ENCODE assay signal across 22 cellular contexts in genomic region chr9:107833295-107833694, GRCh38.
DNase-seq lines count a peak whose midpoint lies in the region; ATAC-seq and TF ChIP-seq lines count a peak whose summit lies in the region.
"Had no signal": no experiment of that assay in that cellular context is flagged by ENCODE, and none has a peak within 500 bp of the region (broad histone marks: within the 10 kb centered on the region; RNA-seq: fewer than 3 reads in every experiment).

No MANE protein-coding gene starts in this region.

- TF ChIP-seq POLR2A in gastroesophageal sphincter (IDR thresholded peaks at IDR 0.05) = no peak
- no peak for TF ChIP-seq POLR2A in gastrocnemius medialis (IDR thresholded peaks at IDR 0.05)

- 67 to 100% methylated on average over 2 to 3 of the region's 4 CpGs for WGBS in gastroesophageal sphincter (ENCODE audit: low coverage in 1 of 2), 2 donors

- H3K9me3 ChIP-seq in gastroesophageal sphincter (no peaks in the 10 kb centered on the region), gastrocnemius medialis (no peaks in the 10 kb centered on the region), neural progenitor cell (ENCODE audit: low read depth) (no peaks in the 10 kb centered on the region)
- H3K9me3 ChIP-seq: Caco-2 had no signal

- in situ Hi-C loops in gastrocnemius medialis (cut with MboI; ENCODE audit: low sequenced_read_pairs in 4 of 4) = no loop called here

- no peaks in the 10 kb centered on the region for H3K4me1 ChIP-seq in gastroesophageal sphincter
- no peaks in the 10 kb centered on the region for H3K4me1 ChIP-seq in gastrocnemius medialis
- H3K4me1 ChIP-seq in neural progenitor cell = no peaks in the 10 kb centered on the region
- H3K4me1 ChIP-seq: A549, Caco-2 had no signal

- no peak overlapping the region for H2AFZ ChIP-seq in neural progenitor cell (replicated peaks)

- H3K79me2 ChIP-seq in neural progenitor cell (ENCODE audit: low read depth) = no peaks in the 10 kb centered on the region

- ATAC-seq in gastroesophageal sphincter = peak; percentile 90
- peak; percentile 51 to 62 for ATAC-seq in gastrocnemius medialis
- no peak for ATAC-seq in GM21515 (IDR thresholded peaks at IDR 0.05; ENCODE audit: unreplicated experiment)
- ATAC-seq: A549, HCT116, K562, PC-3 had no signal

- H3K4me3 ChIP-seq in AG10803 (ENCODE audit: low read length) (no peak overlapping the region), epithelial cell of esophagus (ENCODE audit: low read length) (no peak overlapping the region), gastroesophageal sphincter (no peak overlapping the region), gastrocnemius medialis (no peak overlapping the region), neural progenitor cell (no peak overlapping the region)
- H3K4me3 ChIP-seq: A549, K562 had no signal

- H3K36me3 ChIP-seq in gastroesophageal sphincter (no peaks in the 10 kb centered on the region), gastrocnemius medialis (no peaks in the 10 kb centered on the region), neural progenitor cell (no peaks in the 10 kb centered on the region)

- no peaks in the 10 kb centered on the region for H3K36me3 Mint-ChIP-seq in neural progenitor cell
- H3K36me3 Mint-ChIP-seq in activated CD4-positive, alpha-beta T cell treated with anti-CD3 and anti-CD28 coated beads, Interleukin-2, amount 10 ng/mL, durations not matched to agents 24 days and 14 days (ENCODE audit: low read depth) = no peaks in the 10 kb centered on the region

- H3K27ac ChIP-seq in gastroesophageal sphincter = no peak overlapping the region
- H3K27ac ChIP-seq in gastrocnemius medialis = no peak overlapping the region
- H3K27ac ChIP-seq in neural progenitor cell = no peak overlapping the region
- H3K27ac ChIP-seq: A549 had no signal

- H3K4me3 Mint-ChIP-seq in neural progenitor cell = no peak overlapping the region
- no peak overlapping the region for H3K4me3 Mint-ChIP-seq in activated CD4-positive, alpha-beta T cell treated with anti-CD3 and anti-CD28 coated beads, Interleukin-2, amount 10 ng/mL, durations not matched to agents 24 days and 14 days
- H3K4me3 Mint-ChIP-seq: CD14-positive monocyte had no signal

- H3K9ac ChIP-seq in neural progenitor cell = no peak overlapping the region

- no peak overlapping the region for H3K4me2 ChIP-seq in neural progenitor cell
- H3K4me2 ChIP-seq: A549 had no signal

- TF ChIP-seq CTCF in AG10803 (conservative IDR thresholded peaks at IDR 0.05; ENCODE audit: low read length) (no peak), epithelial cell of esophagus (IDR thresholded peaks at IDR 0.05; ENCODE audit: insufficient read depth, low read depth, low read length, missing control alignments) (no peak), gastroesophageal sphincter (IDR thresholded peaks at IDR 0.05) (no peak), gastrocnemius medialis (IDR thresholded peaks at IDR 0.05 in 4 of 5, conservative IDR thresholded peaks at IDR 0.05 in 1 of 5) (no peak), neural progenitor cell (IDR thresholded peaks at IDR 0.05) (no peak)

- H3K27ac Mint-ChIP-seq in neural progenitor cell = no peak overlapping the region
- no peak overlapping the region for H3K27ac Mint-ChIP-seq in activated CD4-positive, alpha-beta T cell treated with anti-CD3 and anti-CD28 coated beads, Interleukin-2, amount 10 ng/mL, durations not matched to agents 24 days and 14 days

- H3K4me1 Mint-ChIP-seq in neural progenitor cell = no peaks in the 10 kb centered on the region
- H3K4me1 Mint-ChIP-seq in activated CD4-positive, alpha-beta T cell treated with anti-CD3 and anti-CD28 coated beads, Interleukin-2, amount 10 ng/mL, durations not matched to agents 24 days and 14 days = no peaks in the 10 kb centered on the region

- peaks cover 6% of the 10 kb centered on the region for H3K27me3 Mint-ChIP-seq in neural progenitor cell (ENCODE audit: insufficient read depth, low read depth)
- no peaks in the 10 kb centered on the region for H3K27me3 Mint-ChIP-seq in activated CD4-positive, alpha-beta T cell treated with anti-CD3 and anti-CD28 coated beads, Interleukin-2, amount 10 ng/mL, durations not matched to agents 24 days and 14 days

- H3K27me3 ChIP-seq in gastroesophageal sphincter (no peaks in the 10 kb centered on the region), gastrocnemius medialis (no peaks in the 10 kb centered on the region), neural progenitor cell (no peaks in the 10 kb centered on the region)

- no peaks in the 10 kb centered on the region for H3F3A ChIP-seq in neural progenitor cell (ENCODE audit: low read depth)

- intact Hi-C loops in gastrocnemius medialis (cut with DNase I; ENCODE audit: low total_unique reads) = no loop called here
- intact Hi-C loops in activated CD4-positive, alpha-beta T cell treated with anti-CD3 and anti-CD28 coated beads, Interleukin-2, amount 10 ng/mL, durations not matched to agents 24 days and 14 days (cut with micrococcal nuclease) = no loop called here

- H3K9me3 Mint-ChIP-seq in neural progenitor cell = no peaks in the 10 kb centered on the region
- H3K9me3 Mint-ChIP-seq in activated CD4-positive, alpha-beta T cell treated with anti-CD3 and anti-CD28 coated beads, Interleukin-2, amount 10 ng/mL, durations not matched to agents 24 days and 14 days = no peaks in the 10 kb centered on the region

- no peak for TF ChIP-seq EP300 in gastroesophageal sphincter (IDR thresholded peaks at IDR 0.05)

- H4K20me1 ChIP-seq in neural progenitor cell (ENCODE audit: low read depth) = no peaks in the 10 kb centered on the region

- DNase-seq in AG10803 (ENCODE audit: low read depth) = peak; percentile 66
- peak; percentile 15 for DNase-seq in epithelial cell of esophagus (ENCODE audit: low read depth)
- DNase-seq in gastrocnemius medialis = no peak
- no peak for DNase-seq in neural progenitor cell (ENCODE audit: low spot score)
- no peak for DNase-seq in activated CD4-positive, alpha-beta T cell treated with anti-CD3 and anti-CD28 coated beads, Interleukin-2, amount 10 ng/mL, durations not matched to agents 24 days and 14 days
- no peak for DNase-seq in NCI-H2171 (lab: John Stamatoyannopoulos, UW)
- DNase-seq: AML-193, Caco-2, DMS153, EL, NCI-H1048, NCI-H146, NCI-H2081, NCI-H510A, NCI-H774, PC-3 had no signal

Comparison
In these comparisons a context has a peak if more than half of its experiments do, and no peak if none do; other contexts are left out.
1. DNase-seq: peak in AG10803 (single experiment) and epithelial cell of esophagus (single experiment); none in gastrocnemius medialis (0 of 2), neural progenitor cell (single experiment), activated CD4-positive, alpha-beta T cell treated with anti-CD3 and anti-CD28 coated beads, Interleukin-2, amount 10 ng/mL, durations not matched to agents 24 days and 14 days (single experiment) and NCI-H2171 (single experiment).